Comparison of ENCODE assay signal across 1 cellular context in the genomic region with DNA sequence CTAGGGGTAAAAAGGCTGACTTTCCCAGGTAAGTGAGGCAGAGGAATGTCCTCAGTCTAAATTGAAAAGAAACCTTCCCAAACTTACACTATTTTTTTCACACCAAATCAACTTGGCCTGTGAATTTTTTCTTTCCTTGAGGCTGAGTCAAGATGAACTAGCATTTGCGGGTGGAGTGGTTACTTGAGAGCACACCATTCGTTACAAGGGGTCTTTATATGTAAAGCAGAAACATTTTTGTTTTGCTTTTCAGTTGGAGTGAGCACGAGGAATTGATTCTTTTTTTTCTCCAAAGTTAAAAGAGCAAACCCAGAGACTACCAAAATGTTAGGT.
TF ChIP-seq lines count a peak whose summit lies in the region.

No MANE protein-coding gene starts in this region.

TF ChIP-seq in HCT116, 20 proteins besides CTCF, POLR2A, EP300 and RAD21 (continued from another document):
- TF ChIP-seq, protein P1, sequence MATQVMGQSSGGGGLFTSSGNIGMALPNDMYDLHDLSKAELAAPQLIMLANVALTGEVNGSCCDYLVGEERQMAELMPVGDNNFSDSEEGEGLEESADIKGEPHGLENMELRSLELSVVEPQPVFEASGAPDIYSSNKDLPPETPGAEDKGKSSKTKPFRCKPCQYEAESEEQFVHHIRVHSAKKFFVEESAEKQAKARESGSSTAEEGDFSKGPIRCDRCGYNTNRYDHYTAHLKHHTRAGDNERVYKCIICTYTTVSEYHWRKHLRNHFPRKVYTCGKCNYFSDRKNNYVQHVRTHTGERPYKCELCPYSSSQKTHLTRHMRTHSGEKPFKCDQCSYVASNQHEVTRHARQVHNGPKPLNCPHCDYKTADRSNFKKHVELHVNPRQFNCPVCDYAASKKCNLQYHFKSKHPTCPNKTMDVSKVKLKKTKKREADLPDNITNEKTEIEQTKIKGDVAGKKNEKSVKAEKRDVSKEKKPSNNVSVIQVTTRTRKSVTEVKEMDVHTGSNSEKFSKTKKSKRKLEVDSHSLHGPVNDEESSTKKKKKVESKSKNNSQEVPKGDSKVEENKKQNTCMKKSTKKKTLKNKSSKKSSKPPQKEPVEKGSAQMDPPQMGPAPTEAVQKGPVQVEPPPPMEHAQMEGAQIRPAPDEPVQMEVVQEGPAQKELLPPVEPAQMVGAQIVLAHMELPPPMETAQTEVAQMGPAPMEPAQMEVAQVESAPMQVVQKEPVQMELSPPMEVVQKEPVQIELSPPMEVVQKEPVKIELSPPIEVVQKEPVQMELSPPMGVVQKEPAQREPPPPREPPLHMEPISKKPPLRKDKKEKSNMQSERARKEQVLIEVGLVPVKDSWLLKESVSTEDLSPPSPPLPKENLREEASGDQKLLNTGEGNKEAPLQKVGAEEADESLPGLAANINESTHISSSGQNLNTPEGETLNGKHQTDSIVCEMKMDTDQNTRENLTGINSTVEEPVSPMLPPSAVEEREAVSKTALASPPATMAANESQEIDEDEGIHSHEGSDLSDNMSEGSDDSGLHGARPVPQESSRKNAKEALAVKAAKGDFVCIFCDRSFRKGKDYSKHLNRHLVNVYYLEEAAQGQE (IDR thresholded peaks at IDR 0.05; ENCODE audit: low read depth): no peak
- TF ChIP-seq CBX3 (IDR thresholded peaks at IDR 0.05; ENCODE audit: low read depth) (no peak), ELF1 (IDR thresholded peaks at IDR 0.05; ENCODE audit: borderline replicate concordance, low read depth) (no peak), EGR1 (IDR thresholded peaks at IDR 0.05; ENCODE audit: low read depth) (no peak), JUND (IDR thresholded peaks at IDR 0.05) (no peak)
